20 cellular contexts compared by ENCODE assay signal in genomic region chr12:84033162-84033561, GRCh38.
A peak's percentile ranks its signal among the peaks of the same experiment; 100 is the strongest.
DNase-seq lines count a peak whose midpoint lies in the region; ATAC-seq, FAIRE-seq and TF ChIP-seq lines count a peak whose summit lies in the region.
"Had no signal": no experiment of that assay in that cellular context is flagged by ENCODE, and none has a peak within 500 bp of the region (broad histone marks: within the 10 kb centered on the region; RNA-seq: fewer than 3 reads in every experiment).

No MANE protein-coding gene starts in this region.

- no peak for TF ChIP-seq CTCF in bronchial epithelial cell (IDR thresholded peaks at IDR 0.05; ENCODE audit: insufficient read depth, low read length, severe bottlenecking)
- no peak for TF ChIP-seq CTCF in upper lobe of right lung (IDR thresholded peaks at IDR 0.05)
- no peak for TF ChIP-seq CTCF in chondrocyte (IDR thresholded peaks at IDR 0.05)

- peak; percentile 19 for ATAC-seq in upper lobe of right lung
- ATAC-seq in GM21737 (IDR thresholded peaks at IDR 0.05; ENCODE audit: unreplicated experiment) = no peak
- ATAC-seq: A549; CD8-positive, alpha-beta T cell had no signal

- no peak for DNase-seq in bronchial epithelial cell (ENCODE audit: low read depth)
- no peak for DNase-seq in neuronal stem cell (ENCODE audit: low spot score)
- DNase-seq in upper lobe of right lung = no peak
- no peak for DNase-seq in chondrocyte (ENCODE audit: low spot score)
- DNase-seq: AML-193; Caco-2; Calu3; CD4-positive, alpha-beta T cell; CD8-positive, alpha-beta T cell; DMS79 treated with DMSO at 0.1 percent for 48 hours; GF-D8 had no signal

- H3K27me3 Mint-ChIP-seq in chondrocyte (ENCODE audit: low read depth) = no peaks in the 10 kb centered on the region
- H3K27me3 Mint-ChIP-seq: B cell; CD4-positive, alpha-beta T cell had no signal

- WGBS in neuronal stem cell (ENCODE audit: extremely low coverage in 2 of 2, insufficient read length in 2 of 2, insufficient replicate concordance in 1 of 2), 2 donors = no CpG with 5 or more reads among the region's 8 CpGs

- no peak overlapping the region for H2BK15ac ChIP-seq in neuronal stem cell (ENCODE audit: low read length)

- peak overlapping the region; percentile 75 for H3K14ac ChIP-seq in neuronal stem cell (ENCODE audit: low read length)

- H2BK120ac ChIP-seq in neuronal stem cell (ENCODE audit: low read depth, low read length) = no peak overlapping the region

- no peaks in the 10 kb centered on the region for H3K36me3 Mint-ChIP-seq in chondrocyte (ENCODE audit: low read depth)
- H3K36me3 Mint-ChIP-seq: CD8-positive, alpha-beta T cell had no signal

- peak overlapping the region; percentile 13 for H3K18ac ChIP-seq in neuronal stem cell (ENCODE audit: low read length)

- H2BK5ac ChIP-seq in neuronal stem cell (ENCODE audit: low read length) = no peak overlapping the region

- peak; percentile 13 for FAIRE-seq in bronchial epithelial cell (lab: Jason Lieb, UNC)
- FAIRE-seq: A549, D721Med, G401.6, GM12891 had no signal

- H3K36me3 ChIP-seq in bronchial epithelial cell (ENCODE audit: control insufficient read depth, insufficient read depth, low read length) = no peaks in the 10 kb centered on the region
- no peaks in the 10 kb centered on the region for H3K36me3 ChIP-seq in neuronal stem cell (replicated peaks in 1 of 2; ENCODE audit: control insufficient read depth in 2 of 2, insufficient read depth in 2 of 2, low read length in 2 of 2)
- H3K36me3 ChIP-seq in upper lobe of right lung = no peaks in the 10 kb centered on the region
- H3K36me3 ChIP-seq: BLaER1 treated with 17β-estradiol and CSF1 and Interleukin-3, amounts not matched to agents 10 nM and 100 nM had no signal

- no peak overlapping the region for H3K9ac ChIP-seq in neuronal stem cell (ENCODE audit: low read depth, low read length, poor library complexity)
- H3K9ac ChIP-seq: BLaER1 treated with 17β-estradiol and CSF1 and Interleukin-3, amounts not matched to agents 10 nM and 100 nM had no signal

- H2AFZ ChIP-seq in neuronal stem cell (ENCODE audit: low read length) = no peak overlapping the region

- no peak overlapping the region for H3K4me2 ChIP-seq in neuronal stem cell (ENCODE audit: insufficient read depth, low read length, poor library complexity, severe bottlenecking)
- H3K4me2 ChIP-seq: A549; BLaER1 treated with 17β-estradiol and CSF1 and Interleukin-3, amounts not matched to agents 10 nM and 100 nM had no signal

- H3K4me1 ChIP-seq in neuronal stem cell (ENCODE audit: control insufficient read depth in 2 of 2, insufficient read depth in 1 of 2, low read depth in 1 of 2, low read length in 2 of 2) (no peaks in the 10 kb centered on the region), upper lobe of right lung (no peaks in the 10 kb centered on the region)
- H3K4me1 ChIP-seq: A549; BLaER1 treated with 17β-estradiol and CSF1 and Interleukin-3, amounts not matched to agents 10 nM and 100 nM; Caco-2 had no signal

- no peak overlapping the region for H3K27ac Mint-ChIP-seq in chondrocyte (ENCODE audit: unreplicated experiment)
- H3K27ac Mint-ChIP-seq: B cell; CD4-positive, alpha-beta T cell; CD8-positive, alpha-beta T cell had no signal

- H3K4ac ChIP-seq in neuronal stem cell (ENCODE audit: low read length) = no peak overlapping the region

- no peaks in the 10 kb centered on the region for H3K79me1 ChIP-seq in neuronal stem cell (ENCODE audit: low read depth, low read length)

- peak overlapping the region; percentile 37 for H2AK5ac ChIP-seq in neuronal stem cell (ENCODE audit: low read depth, low read length)

- H3K4me3 ChIP-seq in bronchial epithelial cell (ENCODE audit: low read depth, low read length) (no peak overlapping the region), neuronal stem cell (ENCODE audit: low read length in 2 of 2) (no peak overlapping the region), upper lobe of right lung (no peak overlapping the region)
- H3K4me3 ChIP-seq: A549; BLaER1 treated with 17β-estradiol and CSF1 and Interleukin-3, amounts not matched to agents 10 nM and 100 nM had no signal

- H4K91ac ChIP-seq in neuronal stem cell (ENCODE audit: low read depth, low read length, poor library complexity) = no peak overlapping the region

- H4K8ac ChIP-seq in neuronal stem cell (ENCODE audit: low read depth, low read length) = no peak overlapping the region

- no peaks in the 10 kb centered on the region for H3K4me1 Mint-ChIP-seq in chondrocyte (ENCODE audit: low read depth)
- H3K4me1 Mint-ChIP-seq: B cell had no signal

- H2BK12ac ChIP-seq in neuronal stem cell (ENCODE audit: low read length) = no peak overlapping the region

- H3K9me3 ChIP-seq in neuronal stem cell (replicated peaks in 1 of 2; ENCODE audit: control insufficient read depth in 2 of 2, insufficient read depth in 1 of 2, low read depth in 1 of 2, low read length in 2 of 2) = peaks cover 0 to 9% of the 10 kb centered on the region in 2 donors
- H3K9me3 ChIP-seq in upper lobe of right lung = no peaks in the 10 kb centered on the region
- H3K9me3 ChIP-seq: Caco-2 had no signal

- peaks cover 8% of the 10 kb centered on the region for H3K9me3 Mint-ChIP-seq in chondrocyte (ENCODE audit: low read depth)

- no peak overlapping the region for H3K4me3 Mint-ChIP-seq in chondrocyte (ENCODE audit: unreplicated experiment)
- H3K4me3 Mint-ChIP-seq: B cell; CD4-positive, alpha-beta T cell; CD8-positive, alpha-beta T cell had no signal

- peak overlapping the region; percentile 23 for H3K27ac ChIP-seq in neuronal stem cell (replicated peaks; ENCODE audit: low read length)
- H3K27ac ChIP-seq in upper lobe of right lung = no peak overlapping the region
- H3K27ac ChIP-seq: 22Rv1; A549; BLaER1 treated with 17β-estradiol and CSF1 and Interleukin-3, amounts not matched to agents 10 nM and 100 nM; C4-2B had no signal

- intact Hi-C loops in upper lobe of right lung (cut with DNase I) = no loop called here

- H3K27me3 ChIP-seq in bronchial epithelial cell (ENCODE audit: control insufficient read depth, insufficient read depth, low read length) = no peaks in the 10 kb centered on the region
- H3K27me3 ChIP-seq in neuronal stem cell (ENCODE audit: control insufficient read depth in 3 of 3, insufficient read depth in 3 of 3, low read depth in 1 of 3, low read length in 3 of 3) = no peaks in the 10 kb centered on the region
- H3K27me3 ChIP-seq in upper lobe of right lung = no peaks in the 10 kb centered on the region
- H3K27me3 ChIP-seq: BLaER1 treated with 17β-estradiol and CSF1 and Interleukin-3, amounts not matched to agents 10 nM and 100 nM had no signal

- peak overlapping the region; percentile 65 for H3K23ac ChIP-seq in neuronal stem cell (ENCODE audit: low read depth, low read length, poor library complexity)
